6 cellular contexts compared by ENCODE assay signal in genomic region chrX:96081891-96082290, GRCh38.
"Had no signal": no experiment of that assay in that cellular context is flagged by ENCODE, and none has a peak within 500 bp of the region (broad histone marks: within the 10 kb centered on the region; RNA-seq: fewer than 3 reads in every experiment).

No MANE protein-coding gene starts in this region.

- FAIRE-seq: HepG2, HTR-8/SVneo had no signal

- H3K4me2 ChIP-seq: KMS-11 had no signal

- H3K9ac ChIP-seq: KMS-11 had no signal

- ATAC-seq: HepG2 had no signal

- DNase-seq: KBM-7, KG1 had no signal

- H3K27ac ChIP-seq: HL-60, KMS-11 had no signal
